Comparison of ENCODE assay signal across 8 cellular contexts in genomic region chr6:106702451-106703110, GRCh38.
A peak's percentile ranks its signal among the peaks of the same experiment; 100 is the strongest.
DNase-seq lines count a peak whose midpoint lies in the region; ATAC-seq and TF ChIP-seq lines count a peak whose summit lies in the region.

No MANE protein-coding gene starts in this region.

- DNase-seq in NCI-H1436 treated with DMSO at 0.1 percent for 48 hours (lab: John Stamatoyannopoulos, UW), result peak; percentile 87
- DNase-seq in kidney glomerular epithelial cell (lab: John Stamatoyannopoulos, UW), result peak; percentile 6
- no peak for DNase-seq in vagina (ENCODE audit: extremely low spot score in 2 of 2)
- DNase-seq in NCI-H82 treated with DMSO at 0.1 percent for 48 hours (lab: John Stamatoyannopoulos, UW; ENCODE audit: unreplicated experiment), result no peak
- no peak for DNase-seq in UCSD-AML1 (lab: John Stamatoyannopoulos, UW; ENCODE audit: unreplicated experiment)
- no peak for DNase-seq in globus pallidus (ENCODE audit: low spot score)

- H3K4me3 ChIP-seq in vagina, result no peak overlapping the region

- intact Hi-C loops in vagina (cut with DNase I), result no loop called here

- TF ChIP-seq CTCF in vagina (IDR thresholded peaks at IDR 0.05), result no peak

- no peaks in the 10 kb centered on the region for H3K4me1 ChIP-seq in vagina

- ATAC-seq in GM18511 (IDR thresholded peaks at IDR 0.05; ENCODE audit: unreplicated experiment) (peak; percentile 97), HG02678 (IDR thresholded peaks at IDR 0.05; ENCODE audit: unreplicated experiment) (peak; percentile 96)

- no peak overlapping the region for H3K27ac ChIP-seq in vagina

- no peak for TF ChIP-seq POLR2A in vagina (IDR thresholded peaks at IDR 0.05)

- no peaks in the 10 kb centered on the region for H3K9me3 ChIP-seq in vagina

- H3K27me3 ChIP-seq in vagina, result no peaks in the 10 kb centered on the region

- no peaks in the 10 kb centered on the region for H3K36me3 ChIP-seq in vagina

Comparison
In these comparisons a context has a peak if more than half of its experiments do, and no peak if none do; other contexts are left out.
1. DNase-seq: peak in NCI-H1436 treated with DMSO at 0.1 percent for 48 hours (single experiment) and kidney glomerular epithelial cell (single experiment); none in vagina (0 of 2), NCI-H82 treated with DMSO at 0.1 percent for 48 hours (single experiment), UCSD-AML1 (single experiment) and globus pallidus (single experiment).